20 cellular contexts compared by ENCODE assay signal in genomic region chr1:1411626-1412025, GRCh38. TPM values are rescaled to one million over a fixed set of nuclear protein-coding genes. Genes with fewer than 3 reads are reported as not detected.
DNase-seq lines count a peak whose midpoint lies in the region; ATAC-seq, FAIRE-seq and TF ChIP-seq lines count a peak whose summit lies in the region.
"Had no signal": no experiment of that assay in that cellular context is flagged by ENCODE, and none has a peak within 500 bp of the region (broad histone marks: within the 10 kb centered on the region; RNA-seq: fewer than 3 reads in every experiment).

No MANE protein-coding gene starts in this region.

- H3K4me1 ChIP-seq in K562 (replicated peaks in 1 of 2; ENCODE audit: control insufficient read depth in 2 of 2, insufficient read depth in 2 of 2, low read length in 2 of 2) (peaks cover 4 to 23% of the 10 kb centered on the region in 2 experiments), neural progenitor cell (peaks cover 22% of the 10 kb centered on the region), upper lobe of left lung (peaks cover 14 to 31% (median 19%) of the 10 kb centered on the region in 4 donors)

- H4K20me1 ChIP-seq in K562 (replicated peaks; ENCODE audit: control insufficient read depth, insufficient read depth, low read length) (no peaks in the 10 kb centered on the region), neural progenitor cell (ENCODE audit: low read depth) (peaks cover 34% of the 10 kb centered on the region)

- no peak for DNase-seq in activated naive CD8-positive, alpha-beta T cell treated with anti-CD3 and anti-CD28 coated beads, Interleukin-2, amount 50 U/mL, for 24 hours
- DNase-seq in H7 (peak; percentile 27), K562 (ENCODE audit: extremely low read depth in 1 of 4, low spot score in 3 of 4) (peak in 1 of 4 experiments; percentile 13), neural progenitor cell (ENCODE audit: low spot score) (no peak), upper lobe of left lung (no peak), putamen (ENCODE audit: low spot score) (no peak)
- DNase-seq: CD8-positive, alpha-beta memory T cell; DMS79 treated with DMSO at 0.1 percent for 48 hours; GOT3; NCI-H187; NCI-H345; NCI-H526 treated with DMSO at 0.1 percent for 48 hours; SHP77 treated with DMSO at 0.1 percent for 48 hours had no signal

- WGBS in K562 (ENCODE audit: insufficient coverage, low coverage, missing lambda C conversion rate): 84% methylated on average over 13 of the region's 13 CpGs
- WGBS in upper lobe of left lung, 2 donors: 96% methylated on average over 13 of the region's 13 CpGs

- TF ChIP-seq EP300 in K562 (IDR thresholded peaks at IDR 0.05; ENCODE audit: low read length): no peak
- no peak for TF ChIP-seq EP300 in upper lobe of left lung (IDR thresholded peaks at IDR 0.05)

- H3K9ac ChIP-seq in K562 (ENCODE audit: insufficient read depth in 1 of 2, low read depth in 2 of 2, low read length in 2 of 2): no peak overlapping the region
- H3K9ac ChIP-seq in neural progenitor cell: no peak overlapping the region

- no peak for TF ChIP-seq RAD21 in K562 (CRISPR knock-in tag; conservative IDR thresholded peaks at IDR 0.05 in 1 of 2, IDR thresholded peaks at IDR 0.05 in 1 of 2)

- H3K36me3 Mint-ChIP-seq in activated naive CD8-positive, alpha-beta T cell: peaks cover 2% of the 10 kb centered on the region
- H3K36me3 Mint-ChIP-seq in activated naive CD8-positive, alpha-beta T cell treated with anti-CD3 and anti-CD28 coated beads, Interleukin-2, amount 50 U/mL, for 24 hours (ENCODE audit: low read depth): peaks cover 19% of the 10 kb centered on the region
- peaks cover 12% of the 10 kb centered on the region for H3K36me3 Mint-ChIP-seq in neural progenitor cell
- H3K36me3 Mint-ChIP-seq: IgD-negative memory B cell had no signal

- no peak for FAIRE-seq in K562 (lab: Jason Lieb, UNC)
- FAIRE-seq: GM18507, RCC 7860 had no signal

- H3K27me3 Mint-ChIP-seq in activated naive CD8-positive, alpha-beta T cell: no peaks in the 10 kb centered on the region
- no peaks in the 10 kb centered on the region for H3K27me3 Mint-ChIP-seq in activated naive CD8-positive, alpha-beta T cell treated with anti-CD3 and anti-CD28 coated beads, Interleukin-2, amount 50 U/mL, for 24 hours
- H3K27me3 Mint-ChIP-seq in neural progenitor cell (ENCODE audit: insufficient read depth, low read depth): peaks cover 4% of the 10 kb centered on the region
- H3K27me3 Mint-ChIP-seq: B cell; CD8-positive, alpha-beta memory T cell had no signal

- H3K4me3 Mint-ChIP-seq in activated naive CD8-positive, alpha-beta T cell: no peak overlapping the region
- no peak overlapping the region for H3K4me3 Mint-ChIP-seq in activated naive CD8-positive, alpha-beta T cell treated with anti-CD3 and anti-CD28 coated beads, Interleukin-2, amount 50 U/mL, for 24 hours
- H3K4me3 Mint-ChIP-seq in neural progenitor cell: no peak overlapping the region
- H3K4me3 Mint-ChIP-seq: B cell had no signal

- H3K27ac ChIP-seq in K562 (ENCODE audit: extremely low read depth, low read depth, low read length): no peak overlapping the region
- no peak overlapping the region for H3K27ac ChIP-seq in neural progenitor cell
- H3K27ac ChIP-seq in upper lobe of left lung: no peak overlapping the region
- H3K27ac ChIP-seq: 22Rv1 had no signal

- H3K4me3 ChIP-seq in H7 (ENCODE audit: insufficient read depth, low read depth, low read length) (no peak overlapping the region), K562 (no peak overlapping the region), neural progenitor cell (no peak overlapping the region), upper lobe of left lung (no peak overlapping the region)

- H3K4me1 Mint-ChIP-seq in activated naive CD8-positive, alpha-beta T cell (ENCODE audit: low read depth): peaks cover 19% of the 10 kb centered on the region
- peaks cover 19% of the 10 kb centered on the region for H3K4me1 Mint-ChIP-seq in activated naive CD8-positive, alpha-beta T cell treated with anti-CD3 and anti-CD28 coated beads, Interleukin-2, amount 50 U/mL, for 24 hours
- peaks cover 22% of the 10 kb centered on the region for H3K4me1 Mint-ChIP-seq in neural progenitor cell

- peaks cover 32% of the 10 kb centered on the region for H3F3A ChIP-seq in neural progenitor cell (ENCODE audit: low read depth)

- H3K9me3 ChIP-seq in K562 (replicated peaks; ENCODE audit: control insufficient read depth, insufficient read depth, low read depth, low read length) (peaks cover 11% of the 10 kb centered on the region), neural progenitor cell (ENCODE audit: low read depth) (no peaks in the 10 kb centered on the region), upper lobe of left lung (no peaks in the 10 kb centered on the region)

- H3K4me2 ChIP-seq in K562 (ENCODE audit: insufficient read depth, low read length) (no peak overlapping the region), neural progenitor cell (no peak overlapping the region)

- H3K27ac Mint-ChIP-seq in activated naive CD8-positive, alpha-beta T cell: peak overlapping the region; percentile 34
- no peak overlapping the region for H3K27ac Mint-ChIP-seq in activated naive CD8-positive, alpha-beta T cell treated with anti-CD3 and anti-CD28 coated beads, Interleukin-2, amount 50 U/mL, for 24 hours
- peak overlapping the region; percentile 34 for H3K27ac Mint-ChIP-seq in neural progenitor cell
- H3K27ac Mint-ChIP-seq: B cell, IgD-negative memory B cell had no signal

- H3K9me3 Mint-ChIP-seq in activated naive CD8-positive, alpha-beta T cell (ENCODE audit: low read depth): no peaks in the 10 kb centered on the region
- H3K9me3 Mint-ChIP-seq in activated naive CD8-positive, alpha-beta T cell treated with anti-CD3 and anti-CD28 coated beads, Interleukin-2, amount 50 U/mL, for 24 hours: no peaks in the 10 kb centered on the region
- peaks cover 3% of the 10 kb centered on the region for H3K9me3 Mint-ChIP-seq in neural progenitor cell

- in situ Hi-C loops in K562 (cut with MboI): no loop called here

- TF ChIP-seq POLR2A in K562 (conservative IDR thresholded peaks at IDR 0.05) (no peak; the same call in 1 of the 2 replicates), upper lobe of left lung (IDR thresholded peaks at IDR 0.05) (no peak)

- intact Hi-C loops in K562 (cut with micrococcal nuclease): no loop called here

- TF ChIP-seq CTCF in K562 (IDR thresholded peaks at IDR 0.05 in 2 of 3, conservative IDR thresholded peaks at IDR 0.05 in 1 of 3; ENCODE audit: insufficient read depth in 2 of 3, low read depth in 1 of 3, low read length in 3 of 3): no peak
- TF ChIP-seq CTCF in neural progenitor cell (IDR thresholded peaks at IDR 0.05): no peak
- no peak for TF ChIP-seq CTCF in upper lobe of left lung (IDR thresholded peaks at IDR 0.05)

- no peaks in the 10 kb centered on the region; the same call in 1 of the 2 replicates for H3K36me3 ChIP-seq in H7 (replicated peaks; ENCODE audit: control insufficient read depth, insufficient read depth, low read length)
- H3K36me3 ChIP-seq in K562 (ENCODE audit: control insufficient read depth, insufficient read depth, low read length): peaks cover 16% of the 10 kb centered on the region; the same call in 2 of the 3 replicates
- H3K36me3 ChIP-seq in neural progenitor cell: no peaks in the 10 kb centered on the region
- no peaks in the 10 kb centered on the region for H3K36me3 ChIP-seq in upper lobe of left lung

- POLR2A ChIA-PET in K562 (lab: Yijun Ruan, JAX): no interaction called here

- no peak overlapping the region for H2AFZ ChIP-seq in K562 (ENCODE audit: low read depth, low read length)
- no peak overlapping the region for H2AFZ ChIP-seq in neural progenitor cell (replicated peaks)

- no peaks in the 10 kb centered on the region for H3K9me1 ChIP-seq in K562 (ENCODE audit: control insufficient read depth, insufficient read depth, low read length)

- H3K27me3 ChIP-seq in H7 (ENCODE audit: control insufficient read depth, insufficient read depth, low read length) (no peaks in the 10 kb centered on the region), K562 (ENCODE audit: control insufficient read depth in 2 of 2, insufficient read depth in 2 of 2, low read length in 2 of 2) (no peaks in the 10 kb centered on the region), neural progenitor cell (no peaks in the 10 kb centered on the region), upper lobe of left lung (no peaks in the 10 kb centered on the region)

- no peak for ATAC-seq in activated naive CD8-positive, alpha-beta T cell treated with anti-CD3 and anti-CD28 coated beads, Interleukin-2, amount 50 U/mL, for 24 hours
- no peak for ATAC-seq in K562
- ATAC-seq in upper lobe of left lung (ENCODE audit: low FRiP score in 2 of 2): no peak
- ATAC-seq in HG03521 (IDR thresholded peaks at IDR 0.05; ENCODE audit: unreplicated experiment): no peak

- no TSS peak for BruUV-seq in K562 (replicated peaks; lab: Mats Ljungman, UMichigan)

- CTCF ChIA-PET in K562 (lab: Yijun Ruan, JAX; ENCODE audit: low intra/inter-chr PET ratio): no interaction called here

- H3K79me2 ChIP-seq in K562 (ENCODE audit: control insufficient read depth, insufficient read depth, low read length) (peaks cover 30% of the 10 kb centered on the region), neural progenitor cell (ENCODE audit: low read depth) (peaks cover 42% of the 10 kb centered on the region)

RNA-seq across cellular contexts. Expression of gene MRPL20, which starts 4.5 kb away (rescaled TPM):
- total RNA-seq in H7 (2014; rRNA removed; shearing (Covaris generic)): 184 and 267 TPM in 2 replicates
- 98.1 and 170 TPM in 2 replicates for total RNA-seq in K562 (2011; cell fraction: chromatin; rRNA removed; ENCODE audit: low replicate concordance)
- total RNA-seq in K562 (2011; cell fraction: nucleolus; rRNA removed): 136 and 139 TPM in 2 replicates
- 122 and 137 TPM in 2 replicates for total RNA-seq in K562 (2011; cell fraction: nucleoplasm; rRNA removed)
- total RNA-seq in K562 (2014; rRNA removed) (352 and 355 TPM in 2 replicates), K562 (2014; rRNA removed; fragmentation: Illumina TruSeq; extraction: Trizol) (208 and 222 TPM in 2 replicates), K562 (2015; rRNA removed; fragmentation: Illumina TruSeq; extraction: Trizol) (205 and 216 TPM in 2 replicates), K562 (2021) (224 and 229 TPM in 2 replicates), neural progenitor cell (ENCODE audit: low replicate concordance) (89.0 and 96.1 TPM in 2 replicates), upper lobe of left lung (100 to 1,000 TPM in 3 of 6 donors, 10 to 100 TPM in 3; 90.7 to 145 (median 101) TPM)
- polyA plus RNA-seq in K562 (2011; rRNA removed) (144 and 187 TPM in 2 replicates), K562 (2014; fragmentation: Illumina TruSeq; extraction: Trizol) (180 and 264 TPM in 2 replicates), K562 (2014; fragmentation: Nextera tagmentation; extraction: Ambion mirVana) (100 to 1,000 TPM; 570 to 671 TPM), K562 (2014; rRNA removed) (420 and 491 TPM in 2 replicates)
- 164 and 188 TPM in 2 replicates for polyA plus RNA-seq in K562 (2011; cell fraction: cytosol; rRNA removed)
- polyA plus RNA-seq in K562 (2011; cell fraction: nucleus; rRNA removed): 104 and 152 TPM in 2 replicates
- 195 and 375 TPM in 2 replicates for polyA plus RNA-seq in K562 (2012)
- 121 and 163 TPM in 2 replicates for polyA minus RNA-seq in K562 (2011; rRNA and poly(A)+ RNA removed)
- polyA minus RNA-seq in K562 (2011; cell fraction: cytosol; rRNA and poly(A)+ RNA removed): 99.9 and 107 TPM in 2 replicates
- polyA minus RNA-seq in K562 (2011; cell fraction: nucleus; rRNA and poly(A)+ RNA removed): 44.2 and 57.5 TPM in 2 replicates

RNA-seq across cellular contexts. Expression of gene ANKRD65, which starts 9.4 kb away (rescaled TPM):
- 0.67 TPM in 1 of 2 replicates, not detected in the other for total RNA-seq in H7 (2014; rRNA removed; shearing (Covaris generic))
- not detected in 2 replicates for total RNA-seq in K562 (2011; cell fraction: chromatin; rRNA removed; ENCODE audit: low replicate concordance)
- not detected in 2 replicates for total RNA-seq in K562 (2011; cell fraction: nucleolus; rRNA removed)
- 0.37 TPM in 1 of 2 replicates, not detected in the other for total RNA-seq in K562 (2011; cell fraction: nucleoplasm; rRNA removed)
- total RNA-seq in K562 (2014; rRNA removed) (not detected in 2 replicates), K562 (2014; rRNA removed; fragmentation: Illumina TruSeq; extraction: Trizol) (not detected in 2 replicates), K562 (2015; rRNA removed; fragmentation: Illumina TruSeq; extraction: Trizol) (not detected in 2 replicates), K562 (2021) (not detected in 2 replicates), neural progenitor cell (ENCODE audit: low replicate concordance) (0.15 and 1.7 TPM in 2 replicates), upper lobe of left lung (10 to 100 TPM; 21.3 to 54.5 (median 34.7) TPM)
- polyA plus RNA-seq in K562 (2011; rRNA removed) (not detected in 2 replicates), K562 (2014; fragmentation: Illumina TruSeq; extraction: Trizol) (not detected in 2 replicates), K562 (2014; fragmentation: Nextera tagmentation; extraction: Ambion mirVana) (not detected), K562 (2014; rRNA removed) (not detected in 2 replicates)
- polyA plus RNA-seq in K562 (2011; cell fraction: cytosol; rRNA removed): not detected in 2 replicates
- not detected in 2 replicates for polyA plus RNA-seq in K562 (2011; cell fraction: nucleus; rRNA removed)
- polyA plus RNA-seq in K562 (2012): 0.11 TPM in 1 of 2 replicates, not detected in the other
- polyA minus RNA-seq in K562 (2011; rRNA and poly(A)+ RNA removed): not detected in 2 replicates
- not detected in 2 replicates for polyA minus RNA-seq in K562 (2011; cell fraction: cytosol; rRNA and poly(A)+ RNA removed)
- not detected in 2 replicates for polyA minus RNA-seq in K562 (2011; cell fraction: nucleus; rRNA and poly(A)+ RNA removed)
- total RNA-seq: B cell; CD8-positive, alpha-beta memory T cell had no signal
- polyA plus RNA-seq: CD8-positive, alpha-beta memory T cell; IgD-negative memory B cell had no signal

RNA-seq across cellular contexts. Expression of gene CCNL2, which starts 12.5 kb away (rescaled TPM):
- total RNA-seq in H7 (2014; rRNA removed; shearing (Covaris generic)): 147 and 200 TPM in 2 replicates
- 996 and 1,265 TPM in 2 replicates for total RNA-seq in K562 (2011; cell fraction: chromatin; rRNA removed; ENCODE audit: low replicate concordance)
- 508 and 525 TPM in 2 replicates for total RNA-seq in K562 (2011; cell fraction: nucleolus; rRNA removed)
- total RNA-seq in K562 (2011; cell fraction: nucleoplasm; rRNA removed): 788 and 831 TPM in 2 replicates
- total RNA-seq in K562 (2014; rRNA removed): 147 and 176 TPM in 2 replicates
- 65.1 and 66.7 TPM in 2 replicates for total RNA-seq in K562 (2014; rRNA removed; fragmentation: Illumina TruSeq; extraction: Trizol)
- total RNA-seq in K562 (2015; rRNA removed; fragmentation: Illumina TruSeq; extraction: Trizol): 91.0 and 94.5 TPM in 2 replicates
- 141 and 167 TPM in 2 replicates for total RNA-seq in K562 (2021)
- 236 and 265 TPM in 2 replicates for polyA plus RNA-seq in K562 (2011; rRNA removed)
- 71.9 and 133 TPM in 2 replicates for polyA plus RNA-seq in K562 (2011; cell fraction: cytosol; rRNA removed)
- 2,539 and 2,548 TPM in 2 replicates for polyA plus RNA-seq in K562 (2011; cell fraction: nucleus; rRNA removed)
- polyA plus RNA-seq in K562 (2012): 104 and 250 TPM in 2 replicates
- polyA plus RNA-seq in K562 (2014; fragmentation: Illumina TruSeq; extraction: Trizol): 81.0 and 89.7 TPM in 2 replicates
- polyA plus RNA-seq in K562 (2014; fragmentation: Nextera tagmentation; extraction: Ambion mirVana): 1 to 10 TPM; 2.8 to 5.6 TPM
- 245 and 287 TPM in 2 replicates for polyA plus RNA-seq in K562 (2014; rRNA removed)
- polyA minus RNA-seq in K562 (2011; rRNA and poly(A)+ RNA removed): 70.2 and 76.2 TPM in 2 replicates
- 31.4 and 45.0 TPM in 2 replicates for polyA minus RNA-seq in K562 (2011; cell fraction: cytosol; rRNA and poly(A)+ RNA removed)
- 260 and 342 TPM in 2 replicates for polyA minus RNA-seq in K562 (2011; cell fraction: nucleus; rRNA and poly(A)+ RNA removed)
- total RNA-seq in neural progenitor cell (ENCODE audit: low replicate concordance): 143 and 198 TPM in 2 replicates
- total RNA-seq in upper lobe of left lung: 100 to 1,000 TPM; 131 to 897 (median 216) TPM

RNA-seq across cellular contexts. Expression of gene VWA1, which starts 23.9 kb away (rescaled TPM):
- 32.1 and 37.1 TPM in 2 replicates for total RNA-seq in H7 (2014; rRNA removed; shearing (Covaris generic))
- total RNA-seq in K562 (2011; cell fraction: chromatin; rRNA removed; ENCODE audit: low replicate concordance): 0.76 and 5.5 TPM in 2 replicates
- 5.1 and 7.2 TPM in 2 replicates for total RNA-seq in K562 (2011; cell fraction: nucleolus; rRNA removed)
- total RNA-seq in K562 (2011; cell fraction: nucleoplasm; rRNA removed): 1.9 and 3.4 TPM in 2 replicates
- total RNA-seq in K562 (2014; rRNA removed) (4.0 and 4.6 TPM in 2 replicates), K562 (2014; rRNA removed; fragmentation: Illumina TruSeq; extraction: Trizol) (0.03 and 0.04 TPM in 2 replicates), K562 (2015; rRNA removed; fragmentation: Illumina TruSeq; extraction: Trizol) (0.98 and 1.2 TPM in 2 replicates), K562 (2021) (6.4 and 7.1 TPM in 2 replicates), neural progenitor cell (ENCODE audit: low replicate concordance) (2.4 and 7.0 TPM in 2 replicates), upper lobe of left lung (100 to 1,000 TPM in 2 of 6 donors, 10 to 100 TPM in 4; 41.8 to 108 (median 62.5) TPM)
- polyA plus RNA-seq in K562 (2011; rRNA removed) (0.85 and 1.6 TPM in 2 replicates), K562 (2014; fragmentation: Illumina TruSeq; extraction: Trizol) (0.16 and 0.84 TPM in 2 replicates), K562 (2014; fragmentation: Nextera tagmentation; extraction: Ambion mirVana) (under 1 TPM; 0.01 to 0.06 TPM), K562 (2014; rRNA removed) (2.6 and 3.0 TPM in 2 replicates)
- 1.3 and 7.5 TPM in 2 replicates for polyA plus RNA-seq in K562 (2011; cell fraction: cytosol; rRNA removed)
- 3.0 and 6.5 TPM in 2 replicates for polyA plus RNA-seq in K562 (2011; cell fraction: nucleus; rRNA removed)
- 3.8 and 6.1 TPM in 2 replicates for polyA plus RNA-seq in K562 (2012)
- 0.42 and 0.69 TPM in 2 replicates for polyA minus RNA-seq in K562 (2011; rRNA and poly(A)+ RNA removed)
- polyA minus RNA-seq in K562 (2011; cell fraction: cytosol; rRNA and poly(A)+ RNA removed): 2.0 and 2.4 TPM in 2 replicates
- 2.7 and 4.3 TPM in 2 replicates for polyA minus RNA-seq in K562 (2011; cell fraction: nucleus; rRNA and poly(A)+ RNA removed)
- total RNA-seq: B cell had no signal
- polyA plus RNA-seq: CD8-positive, alpha-beta memory T cell; IgD-negative memory B cell had no signal

RNA-seq across cellular contexts. Expression of gene AURKAIP1, which starts 36.6 kb away (rescaled TPM):
- total RNA-seq in H7 (2014; rRNA removed; shearing (Covaris generic)): 275 and 320 TPM in 2 replicates
- 23.0 and 76.1 TPM in 2 replicates for total RNA-seq in K562 (2011; cell fraction: chromatin; rRNA removed; ENCODE audit: low replicate concordance)
- 97.2 and 110 TPM in 2 replicates for total RNA-seq in K562 (2011; cell fraction: nucleolus; rRNA removed)
- 49.6 and 53.2 TPM in 2 replicates for total RNA-seq in K562 (2011; cell fraction: nucleoplasm; rRNA removed)
- total RNA-seq in K562 (2014; rRNA removed): 478 and 554 TPM in 2 replicates
- total RNA-seq in K562 (2014; rRNA removed; fragmentation: Illumina TruSeq; extraction: Trizol): 19.4 and 34.6 TPM in 2 replicates
- total RNA-seq in K562 (2015; rRNA removed; fragmentation: Illumina TruSeq; extraction: Trizol): 113 and 115 TPM in 2 replicates
- total RNA-seq in K562 (2021): 346 and 388 TPM in 2 replicates
- 92.0 and 96.0 TPM in 2 replicates for polyA plus RNA-seq in K562 (2011; rRNA removed)
- polyA plus RNA-seq in K562 (2011; cell fraction: cytosol; rRNA removed): 83.3 and 266 TPM in 2 replicates
- polyA plus RNA-seq in K562 (2011; cell fraction: nucleus; rRNA removed): 80.6 and 118 TPM in 2 replicates
- 196 and 204 TPM in 2 replicates for polyA plus RNA-seq in K562 (2012)
- polyA plus RNA-seq in K562 (2014; fragmentation: Illumina TruSeq; extraction: Trizol): 66.4 and 151 TPM in 2 replicates
- polyA plus RNA-seq in K562 (2014; fragmentation: Nextera tagmentation; extraction: Ambion mirVana): 10 to 100 TPM in 1 of 2 experiments, 1 to 10 TPM in 1; 7.8 to 32.9 TPM
- polyA plus RNA-seq in K562 (2014; rRNA removed): 385 and 391 TPM in 2 replicates
- 16.0 and 24.9 TPM in 2 replicates for polyA minus RNA-seq in K562 (2011; rRNA and poly(A)+ RNA removed)
- 55.8 and 62.3 TPM in 2 replicates for polyA minus RNA-seq in K562 (2011; cell fraction: cytosol; rRNA and poly(A)+ RNA removed)
- 24.6 and 29.9 TPM in 2 replicates for polyA minus RNA-seq in K562 (2011; cell fraction: nucleus; rRNA and poly(A)+ RNA removed)
- total RNA-seq in neural progenitor cell (ENCODE audit: low replicate concordance): 26.4 and 82.2 TPM in 2 replicates
- total RNA-seq in upper lobe of left lung: 100 to 1,000 TPM in 5 of 6 donors, 10 to 100 TPM in 1; 76.0 to 149 (median 119) TPM
